Comparison of ENCODE assay signal across 12 cellular contexts in the genomic region with DNA sequence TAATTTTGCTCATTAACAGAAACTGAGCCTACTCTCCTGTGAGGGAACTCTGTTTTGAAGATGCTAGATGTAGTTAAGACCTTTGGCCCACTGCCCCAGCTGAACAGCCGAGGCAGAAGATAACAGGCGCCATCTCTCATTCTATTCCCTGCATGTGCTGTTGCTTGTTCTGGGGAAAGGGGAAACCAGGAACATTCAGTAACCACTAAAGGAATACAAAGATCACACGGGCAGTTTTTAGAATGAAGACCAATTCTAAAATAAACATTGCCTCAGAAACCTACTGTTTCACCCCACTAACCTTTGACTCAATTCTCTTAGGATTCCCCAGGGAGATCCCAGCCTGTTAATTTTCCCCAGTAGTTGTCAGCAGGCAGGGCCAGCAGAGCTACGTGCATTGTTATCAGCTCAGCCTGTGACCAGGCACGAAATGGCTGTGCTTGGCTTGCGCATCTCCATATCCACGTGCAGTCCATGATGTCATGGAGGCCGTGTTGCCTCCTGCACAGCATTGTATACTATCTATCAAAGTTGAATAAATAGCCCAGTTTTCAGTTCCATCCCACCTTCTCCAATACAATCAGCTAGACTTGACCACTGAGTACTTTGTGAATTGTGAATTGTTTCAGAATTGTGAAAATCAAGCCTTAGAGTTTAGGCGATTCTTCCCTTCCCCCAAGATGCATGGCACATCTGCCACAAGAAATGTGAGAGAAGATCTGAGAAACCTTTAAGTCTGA. TPM values are rescaled to one million over a fixed set of nuclear protein-coding genes. Genes with fewer than 3 reads are reported as not detected.
DNase-seq lines count a peak whose midpoint lies in the region; ATAC-seq and TF ChIP-seq lines count a peak whose summit lies in the region.
"Had no signal": no experiment of that assay in that cellular context is flagged by ENCODE, and none has a peak within 500 bp of the region (broad histone marks: within the 10 kb centered on the region; RNA-seq: fewer than 3 reads in every experiment).

No MANE protein-coding gene starts in this region.

- H3K9ac ChIP-seq in parathyroid adenoma, result no peak overlapping the region

- CTCF ChIA-PET in activated B cell treated with CpG ODN at 0.5 μM for 24 hours (lab: Charles Lee), result interaction anchor here (0.9 kb wide), 1 partner anchor 115 kb away, joined by 3 read pairs; no protein-coding TSS in a partner anchor

- H3K27ac Mint-ChIP-seq in activated B cell treated with CpG ODN at 0.5 μM for 24 hours, result peak overlapping the region; percentile 32

- DNase-seq in GM06990 (ENCODE audit: extremely low read depth, insufficient read length) (peak; percentile 4), activated B cell treated with CpG ODN at 0.5 μM for 24 hours (no peak), cardiac muscle cell (ENCODE audit: low read depth in 1 of 2, low spot score in 1 of 2) (peak in 1 of 2 donors; percentile 95), GM20000 (ENCODE audit: low spot score) (no peak), HAP-1 (ENCODE audit: low spot score in 2 of 2) (no peak), GM10266 (ENCODE audit: extremely low spot score) (no peak)
- DNase-seq: COR-L47, T-helper 2 cell had no signal

- no peaks in the 10 kb centered on the region for H3K27me3 Mint-ChIP-seq in activated B cell treated with CpG ODN at 0.5 μM for 24 hours

- H3K4me1 ChIP-seq in cardiac muscle cell (ENCODE audit: low read depth) (peaks cover 29% of the 10 kb centered on the region), parathyroid adenoma (no peaks in the 10 kb centered on the region), HAP-1 (peaks cover 6% of the 10 kb centered on the region; the same call in 1 of the 2 replicates)

- H3K4me2 ChIP-seq in parathyroid adenoma (ENCODE audit: low read length), result no peak overlapping the region

- H3K4me3 ChIP-seq in GM06990 (replicated peaks; ENCODE audit: low read depth, low read length) (no peak overlapping the region), cardiac muscle cell (no peak overlapping the region), parathyroid adenoma (ENCODE audit: low read depth, low read length) (no peak overlapping the region), HAP-1 (no peak overlapping the region)

- peak overlapping the region; percentile 10 for H2AFZ ChIP-seq in parathyroid adenoma

- no peaks in the 10 kb centered on the region for H3K36me3 Mint-ChIP-seq in activated B cell treated with CpG ODN at 0.5 μM for 24 hours (ENCODE audit: low read depth)

- H3K36me3 ChIP-seq in GM06990 (ENCODE audit: control insufficient read depth, insufficient read depth, low read length) (no peaks in the 10 kb centered on the region), cardiac muscle cell (no peaks in the 10 kb centered on the region), parathyroid adenoma (ENCODE audit: control insufficient read depth, insufficient read depth, low read length) (no peaks in the 10 kb centered on the region), HAP-1 (replicated peaks) (no peaks in the 10 kb centered on the region)

- H3K27ac ChIP-seq in cardiac muscle cell, result peak overlapping the region; percentile 55
- no peak overlapping the region for H3K27ac ChIP-seq in parathyroid adenoma
- H3K27ac ChIP-seq: epithelial cell of prostate had no signal

- in situ Hi-C loops in HAP-1 (cut with MboI; ENCODE audit: low sequenced_read_pairs), result no loop called here

- no peaks in the 10 kb centered on the region for H3K79me2 ChIP-seq in parathyroid adenoma

- TF ChIP-seq CTCF in GM06990 (IDR thresholded peaks at IDR 0.05; ENCODE audit: insufficient read depth, low read length, poor library complexity, severe bottlenecking), result no peak
- TF ChIP-seq CTCF in activated B cell treated with CpG ODN at 0.5 μM for 24 hours (IDR thresholded peaks at IDR 0.05), result no peak
- no peak for TF ChIP-seq CTCF in cardiac muscle cell (IDR thresholded peaks at IDR 0.05; ENCODE audit: low read depth, low read length)
- no peak for TF ChIP-seq CTCF in parathyroid adenoma (IDR thresholded peaks at IDR 0.05)
- no peak for TF ChIP-seq CTCF in GM20000 (IDR thresholded peaks at IDR 0.05; ENCODE audit: extremely low read depth, missing control alignments)
- TF ChIP-seq CTCF in GM10266 (IDR thresholded peaks at IDR 0.05; ENCODE audit: control insufficient read depth, insufficient read depth, low read depth, missing control alignments), result no peak

- H3K27me3 ChIP-seq in GM06990 (replicated peaks; ENCODE audit: control insufficient read depth, insufficient read depth, low read length), result no peaks in the 10 kb centered on the region
- no peaks in the 10 kb centered on the region for H3K27me3 ChIP-seq in cardiac muscle cell
- no peaks in the 10 kb centered on the region for H3K27me3 ChIP-seq in parathyroid adenoma (ENCODE audit: control insufficient read depth, insufficient read depth, low read length)
- H3K27me3 ChIP-seq in HAP-1 (ENCODE audit: low read depth), result peaks cover 50% of the 10 kb centered on the region

- peaks cover 49% of the 10 kb centered on the region for H3K4me1 Mint-ChIP-seq in activated B cell treated with CpG ODN at 0.5 μM for 24 hours

- H3K9me3 ChIP-seq in cardiac muscle cell (ENCODE audit: low read depth) (no peaks in the 10 kb centered on the region), parathyroid adenoma (ENCODE audit: control insufficient read depth, low read length) (no peaks in the 10 kb centered on the region), HAP-1 (no peaks in the 10 kb centered on the region)

- intact Hi-C loops in activated B cell treated with CpG ODN at 0.5 μM for 24 hours (cut with micrococcal nuclease), result loop anchor here (10.0 kb wide), 1 partner anchor 449 kb away; a partner anchor contains a TSS

- H3K9me3 Mint-ChIP-seq in activated B cell treated with CpG ODN at 0.5 μM for 24 hours, result no peaks in the 10 kb centered on the region
- H3K9me3 Mint-ChIP-seq: neural crest cell had no signal

- POLR2A ChIA-PET in activated B cell treated with CpG ODN at 0.5 μM for 24 hours (lab: Charles Lee), result no interaction called here

- ATAC-seq in activated B cell treated with CpG ODN at 0.5 μM for 24 hours (ENCODE audit: low read depth) (no peak), HG02759 (IDR thresholded peaks at IDR 0.05; ENCODE audit: unreplicated experiment) (no peak)

- peak overlapping the region; percentile 9 for H3K4me3 Mint-ChIP-seq in activated B cell treated with CpG ODN at 0.5 μM for 24 hours
- H3K4me3 Mint-ChIP-seq: neural crest cell had no signal

RNA-seq across cellular contexts. Expression of a gene that starts 36.0 kb away (rescaled TPM):
- 4.0 and 4.2 TPM in 2 replicates for total RNA-seq in activated B cell treated with CpG ODN at 0.5 μM for 24 hours
- total RNA-seq in cardiac muscle cell, result 50.0 and 95.8 TPM in 2 replicates
- polyA plus RNA-seq in cardiac muscle cell, result 44.9 and 65.2 TPM in 2 replicates
